ENCODE assay signal across 11 cellular contexts in the genomic region with DNA sequence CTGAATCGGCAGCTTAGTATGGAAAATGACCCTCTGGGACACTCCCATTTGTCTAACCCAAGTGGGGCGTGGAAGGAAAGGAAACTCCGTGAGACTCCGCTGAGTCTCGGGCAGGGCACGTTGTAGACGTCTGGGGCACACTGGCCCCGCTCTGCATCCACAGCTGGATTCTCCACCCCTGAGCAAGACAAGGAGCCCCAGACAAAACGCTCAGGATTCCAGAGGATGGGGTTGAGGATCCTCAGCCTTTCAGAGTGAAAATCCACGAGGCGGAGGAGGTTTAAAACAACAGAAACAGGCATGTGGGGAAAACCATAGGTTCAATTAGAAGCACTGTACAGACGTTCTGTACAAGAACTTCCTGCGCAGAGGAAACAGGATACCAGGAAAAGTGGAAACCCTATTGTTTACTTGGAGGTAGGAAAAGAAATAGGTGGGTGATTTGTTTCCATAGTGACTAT.
DNase-seq lines count a peak whose midpoint lies in the region; ATAC-seq, FAIRE-seq and TF ChIP-seq lines count a peak whose summit lies in the region.
"Had no signal": no experiment of that assay in that cellular context is flagged by ENCODE, and none has a peak within 500 bp of the region (broad histone marks: within the 10 kb centered on the region; RNA-seq: fewer than 3 reads in every experiment).

No MANE protein-coding gene starts in this region.

- TF ChIP-seq CTCF in bronchial epithelial cell (IDR thresholded peaks at IDR 0.05; ENCODE audit: insufficient read depth, low read length, severe bottlenecking): no peak

- no peak for FAIRE-seq in bronchial epithelial cell (lab: Jason Lieb, UNC)

- no peak for ATAC-seq in GM21737 (IDR thresholded peaks at IDR 0.05; ENCODE audit: unreplicated experiment)
- ATAC-seq in HG02884 (IDR thresholded peaks at IDR 0.05; ENCODE audit: unreplicated experiment): no peak
- ATAC-seq: HCT116 had no signal

- DNase-seq in H7: peak; percentile 65
- DNase-seq in bronchial epithelial cell (ENCODE audit: low read depth): peak; percentile 33
- DNase-seq in iPS-NIHi11 (ENCODE audit: low spot score): peak; percentile 49
- no peak for DNase-seq in skeletal muscle cell (ENCODE audit: low read depth)
- DNase-seq in NK-92 treated with Interleukin-12 subunit alpha and Interleukin-12 subunit beta, amount 100 ng/mL, for 24 hours (lab: John Stamatoyannopoulos, UW): no peak
- DNase-seq in cerebellar cortex (ENCODE audit: low spot score): no peak
- DNase-seq: stimulated activated CD4-positive, alpha-beta T cell treated with anti-CD3 and anti-CD28 coated beads, Interleukin-4, amount 100 ng/mL, for 24 hours had no signal

- H3K27me3 ChIP-seq in H7 (ENCODE audit: control insufficient read depth, insufficient read depth, low read length): no peaks in the 10 kb centered on the region
- H3K27me3 ChIP-seq in bronchial epithelial cell (ENCODE audit: control insufficient read depth, insufficient read depth, low read length): no peaks in the 10 kb centered on the region

- H3K36me3 ChIP-seq in H7 (replicated peaks; ENCODE audit: control insufficient read depth, insufficient read depth, low read length): no peaks in the 10 kb centered on the region
- no peaks in the 10 kb centered on the region for H3K36me3 ChIP-seq in bronchial epithelial cell (ENCODE audit: control insufficient read depth, insufficient read depth, low read length)
- H3K36me3 ChIP-seq: tibial artery had no signal

- H3K4me3 ChIP-seq in H7 (ENCODE audit: insufficient read depth, low read depth, low read length) (no peak overlapping the region), bronchial epithelial cell (ENCODE audit: low read depth, low read length) (no peak overlapping the region), skeletal muscle cell (ENCODE audit: low read depth, low read length) (peak overlapping the region; percentile 31)
- H3K4me3 ChIP-seq: tibial artery had no signal

Comparison
In these comparisons a context has a peak if more than half of its experiments do, and no peak if none do; other contexts are left out.
1. DNase-seq: peak in H7 (single experiment), bronchial epithelial cell (single experiment) and iPS-NIHi11 (single experiment); none in skeletal muscle cell (single experiment), NK-92 treated with Interleukin-12 subunit alpha and Interleukin-12 subunit beta, amount 100 ng/mL, for 24 hours (single experiment) and cerebellar cortex (single experiment).